ENCODE assay signal across 7 cellular contexts in genomic region chr7:32998363-32999171, GRCh38. TPM values are rescaled to one million over a fixed set of nuclear protein-coding genes. Genes with fewer than 3 reads are reported as not detected.
DNase-seq lines count a peak whose midpoint lies in the region; ATAC-seq and TF ChIP-seq lines count a peak whose summit lies in the region.
"Not testable (repeated sequence)": the region's sequence is repeated elsewhere in the genome, so short reads cannot be mapped to it uniquely, and the experiment has no call there.

No MANE protein-coding gene starts in this region.

- not testable (repeated sequence) for H3K36me3 ChIP-seq in SK-N-MC (ENCODE audit: insufficient read depth, low read length); right atrium auricular region

- not testable (repeated sequence) for H3K9me3 ChIP-seq in SK-N-MC (ENCODE audit: low read depth, low read length); right atrium auricular region

- ATAC-seq in HG02678 (IDR thresholded peaks at IDR 0.05; ENCODE audit: unreplicated experiment), result peak; percentile 72

- H3K4me3 ChIP-seq in SK-N-MC; cardiac fibroblast (replicated peaks in 1 of 2; ENCODE audit: low read depth in 2 of 2, low read length in 2 of 2): not testable (repeated sequence)
- peak overlapping the region in 1 of 2 donors; percentile 31 for H3K4me3 ChIP-seq in right atrium auricular region

- peaks cover 0 to 13% of the 10 kb centered on the region in 2 donors for H3K4me1 ChIP-seq in right atrium auricular region

- TF ChIP-seq CTCF in cardiac fibroblast (IDR thresholded peaks at IDR 0.05; ENCODE audit: low read depth, low read length), result not testable (repeated sequence)
- TF ChIP-seq CTCF in right atrium auricular region (IDR thresholded peaks at IDR 0.05), result peak in 1 of 2 donors; percentile 12

- not testable (repeated sequence) for H3K9ac ChIP-seq in SK-N-MC (ENCODE audit: insufficient read length)

- H3K27me3 ChIP-seq in right atrium auricular region, result not testable (repeated sequence)

- DNase-seq in GM03348 (ENCODE audit: low spot score) (peak; percentile 48), NCI-H1417 treated with DMSO at 0.1 percent for 48 hours (lab: John Stamatoyannopoulos, UW) (peak; percentile 8), cardiac fibroblast (ENCODE audit: low read depth in 2 of 2) (peak; percentile 81 to 89), right atrium auricular region (ENCODE audit: low spot score) (peak; percentile 72), occipital lobe (lab: John Stamatoyannopoulos, UW) (peak; percentile 27)
- DNase-seq in SK-N-MC (ENCODE audit: low read depth, low spot score), result not testable (repeated sequence)

- H3K27ac ChIP-seq in SK-N-MC, result peak overlapping the region; percentile 68
- H3K27ac ChIP-seq in right atrium auricular region, result peak overlapping the region; percentile 73 to 75

RNA-seq across cellular contexts. Expression of gene FKBP9, which starts 41.3 kb away (rescaled TPM):
- 100 to 1,000 TPM in 1 of 2 donors, 10 to 100 TPM in 1; 73.3 to 129 TPM for total RNA-seq in right atrium auricular region
- 29.0 TPM for total RNA-seq in occipital lobe
